In genomic region chr20:50578778-50579165, GRCh38 we compare ENCODE assay signal across 16 cellular contexts.
"Had no signal": no experiment of that assay in that cellular context is flagged by ENCODE, and none has a peak within 500 bp of the region (broad histone marks: within the 10 kb centered on the region; RNA-seq: fewer than 3 reads in every experiment).

No MANE protein-coding gene starts in this region.

- H3K27ac Mint-ChIP-seq: T-helper 2 cell treated with Interferon-gamma antibody and Interleukin-4, amounts not matched to agents 5 μg/mL and 100 μg/mL, for 36 hours had no signal

- H3K27me3 ChIP-seq: adrenal gland, body of pancreas, hepatocyte, neutrophil, thyroid gland, uterus had no signal

- DNase-seq: activated CD4-positive, alpha-beta T cell treated with anti-CD3 and anti-CD28 coated beads for 48 hours; activated gamma-delta T cell treated with Interleukin-2 at 50 U/mL for 16 hours; activated T-cell treated with anti-CD3 and anti-CD28 coated beads for 4 hours; body of pancreas; erythroblast; kidney; naive thymus-derived CD8-positive, alpha-beta T cell; stimulated activated CD4-positive, alpha-beta T cell treated with anti-CD3 and anti-CD28 coated beads, Interleukin-4, amount 100 ng/mL, for 1 hour; stimulated activated CD8-positive, alpha-beta memory T cell treated with anti-CD3 and anti-CD28 coated beads, Interleukin-4, amount 100 ng/mL, for 48 hours; thyroid gland; uterus had no signal

- H3K4me3 Mint-ChIP-seq: central memory CD8-positive, alpha-beta T cell; naive thymus-derived CD8-positive, alpha-beta T cell; T-helper 2 cell treated with Interferon-gamma antibody and Interleukin-4, amounts not matched to agents 5 μg/mL and 100 μg/mL, for 36 hours had no signal

- H3K4me1 ChIP-seq: uterus had no signal

- H3K36me3 ChIP-seq: uterus had no signal

- H3K4me3 ChIP-seq: adrenal gland, body of pancreas, hepatocyte, thyroid gland, uterus had no signal

- H3K27ac ChIP-seq: body of pancreas, hepatocyte, neutrophil, thyroid gland, uterus had no signal

- H3K9me3 Mint-ChIP-seq: central memory CD8-positive, alpha-beta T cell; naive thymus-derived CD8-positive, alpha-beta T cell; T-helper 2 cell treated with Interferon-gamma antibody and Interleukin-4, amounts not matched to agents 5 μg/mL and 100 μg/mL, for 36 hours had no signal

- H3K27me3 Mint-ChIP-seq: central memory CD8-positive, alpha-beta T cell; naive thymus-derived CD8-positive, alpha-beta T cell had no signal

- H3K9me3 ChIP-seq: adrenal gland, body of pancreas, neutrophil, thyroid gland, uterus had no signal

- ATAC-seq: body of pancreas; naive thymus-derived CD8-positive, alpha-beta T cell had no signal
